ENCODE assay signal across 1 cellular context in genomic region chr6:16097382-16098171, GRCh38.
TF ChIP-seq lines count a peak whose summit lies in the region.

No MANE protein-coding gene starts in this region.

TF ChIP-seq in K562, 482 proteins besides CTCF, POLR2A, EP300 and RAD21 (continued from another document and continues in another):
- TF ChIP-seq, protein P1, sequence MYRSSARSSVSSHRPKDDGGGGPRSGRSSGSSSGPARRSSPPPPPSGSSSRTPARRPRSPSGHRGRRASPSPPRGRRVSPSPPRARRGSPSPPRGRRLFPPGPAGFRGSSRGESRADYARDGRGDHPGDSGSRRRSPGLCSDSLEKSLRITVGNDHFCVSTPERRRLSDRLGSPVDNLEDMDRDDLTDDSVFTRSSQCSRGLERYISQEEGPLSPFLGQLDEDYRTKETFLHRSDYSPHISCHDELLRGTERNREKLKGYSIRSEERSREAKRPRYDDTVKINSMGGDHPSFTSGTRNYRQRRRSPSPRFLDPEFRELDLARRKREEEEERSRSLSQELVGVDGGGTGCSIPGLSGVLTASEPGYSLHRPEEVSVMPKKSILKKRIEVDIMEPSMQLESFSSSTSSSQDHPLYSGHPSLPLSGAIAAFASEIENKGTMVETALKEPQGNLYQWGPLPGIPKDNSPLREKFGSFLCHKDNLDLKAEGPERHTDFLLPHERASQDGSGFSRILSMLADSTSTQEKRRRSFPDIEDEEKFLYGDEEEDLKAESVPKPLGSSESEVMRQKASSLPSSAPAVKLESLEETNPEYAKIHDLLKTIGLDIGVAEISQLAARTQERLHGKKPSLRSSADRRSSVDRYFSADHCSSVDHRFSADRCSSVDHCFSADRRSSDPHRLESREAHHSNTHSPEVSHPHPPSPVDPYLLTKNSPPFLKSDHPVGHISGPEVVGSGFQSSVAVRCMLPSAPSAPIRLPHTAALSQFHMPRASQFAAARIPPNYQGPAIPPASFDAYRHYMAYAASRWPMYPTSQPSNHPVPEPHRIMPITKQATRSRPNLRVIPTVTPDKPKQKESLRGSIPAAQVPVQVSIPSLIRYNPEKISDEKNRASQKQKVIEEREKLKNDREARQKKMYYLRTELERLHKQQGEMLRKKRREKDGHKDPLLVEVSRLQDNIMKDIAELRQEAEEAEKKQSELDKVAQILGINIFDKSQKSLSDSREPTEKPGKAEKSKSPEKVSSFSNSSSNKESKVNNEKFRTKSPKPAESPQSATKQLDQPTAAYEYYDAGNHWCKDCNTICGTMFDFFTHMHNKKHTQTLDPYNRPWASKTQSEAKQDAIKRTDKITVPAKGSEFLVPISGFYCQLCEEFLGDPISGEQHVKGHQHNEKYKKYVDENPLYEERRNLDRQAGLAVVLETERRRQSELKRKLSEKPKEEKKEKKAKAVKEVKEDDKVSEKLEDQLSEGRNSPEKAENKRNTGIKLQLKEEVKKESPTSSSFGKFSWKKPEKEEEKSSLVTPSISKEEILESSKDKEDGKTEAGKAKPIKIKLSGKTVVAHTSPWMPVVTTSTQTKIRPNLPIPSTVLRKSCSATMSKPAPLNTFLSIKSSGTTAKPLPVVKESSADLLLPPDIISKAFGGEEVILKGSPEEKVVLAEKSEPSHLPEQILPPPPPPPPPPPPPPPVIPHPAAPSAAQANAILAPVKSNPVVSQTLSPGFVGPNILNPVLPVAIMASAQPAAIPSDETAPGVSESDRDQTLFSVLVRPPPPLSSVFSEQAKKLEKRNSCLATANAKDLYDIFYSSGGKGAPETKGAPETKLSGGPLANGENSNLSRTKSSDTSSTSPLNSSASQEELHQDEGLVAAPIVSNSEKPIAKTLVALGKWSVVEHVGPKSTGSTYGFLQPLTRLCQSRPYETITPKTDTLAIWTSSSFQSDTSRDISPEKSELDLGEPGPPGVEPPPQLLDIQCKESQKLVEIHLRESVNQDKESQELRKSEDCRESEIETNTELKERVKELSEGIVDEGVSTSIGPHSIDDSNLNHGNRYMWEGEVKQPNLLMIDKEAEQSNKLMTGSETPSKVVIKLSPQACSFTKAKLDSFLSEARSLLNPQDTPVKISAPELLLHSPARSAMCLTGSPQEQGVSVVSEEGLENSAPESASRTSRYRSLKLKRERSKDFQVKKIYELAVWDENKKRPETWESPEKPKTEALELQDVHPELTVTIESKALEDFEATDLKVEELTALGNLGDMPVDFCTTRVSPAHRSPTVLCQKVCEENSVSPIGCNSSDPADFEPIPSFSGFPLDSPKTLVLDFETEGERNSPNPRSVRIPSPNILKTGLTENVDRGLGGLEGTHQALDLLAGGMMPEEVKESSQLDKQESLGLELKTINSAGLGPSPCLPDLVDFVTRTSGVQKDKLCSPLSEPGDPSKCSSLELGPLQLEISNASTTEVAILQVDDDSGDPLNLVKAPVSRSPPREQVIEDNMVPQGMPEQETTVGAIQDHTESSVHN (IDR thresholded peaks at IDR 0.05; ENCODE audit: borderline replicate concordance in 1 of 2, low read depth in 1 of 2) = no peak
- TF ChIP-seq FOXJ3 (CRISPR knock-in tag; IDR thresholded peaks at IDR 0.05) = no peak
- no peak for TF ChIP-seq FOSL1 (tag; conservative IDR thresholded peaks at IDR 0.05)
- no peak; the same call in 1 of the 2 replicates for TF ChIP-seq C11orf30 (IDR thresholded peaks at IDR 0.05; ENCODE audit: low read depth)
- TF ChIP-seq PCBP1 (IDR thresholded peaks at IDR 0.05; ENCODE audit: low read depth, low read length, poor library complexity, severe bottlenecking) = no peak
- no peak for TF ChIP-seq EWSR1 (IDR thresholded peaks at IDR 0.05; ENCODE audit: borderline replicate concordance, low read depth, partially characterized antibody)
- TF ChIP-seq ZNF239 (CRISPR knock-in tag; IDR thresholded peaks at IDR 0.05) = no peak
- 0 out of 2 replicates have a peak, but pooled peaks have one; percentile 19 for TF ChIP-seq ZNF316 (IDR thresholded peaks at IDR 0.05)
- TF ChIP-seq TRIM28 (IDR thresholded peaks at IDR 0.05) = peak; percentile 67
- no peak for TF ChIP-seq MTF1 (CRISPR knock-in tag; IDR thresholded peaks at IDR 0.05; ENCODE audit: borderline replicate concordance)
- no peak for TF ChIP-seq STAT6 (CRISPR knock-in tag; IDR thresholded peaks at IDR 0.05)
- no peak for TF ChIP-seq SOX6 (IDR thresholded peaks at IDR 0.05)
- no peak for TF ChIP-seq ZKSCAN3 (CRISPR knock-in tag; IDR thresholded peaks at IDR 0.05)
- no peak for TF ChIP-seq BRCA1 (IDR thresholded peaks at IDR 0.05)
- no peak for TF ChIP-seq BRCA1 (CRISPR knock-in tag; IDR thresholded peaks at IDR 0.05)
- TF ChIP-seq ZNF696 (CRISPR knock-in tag; conservative IDR thresholded peaks at IDR 0.05) = no peak
- TF ChIP-seq ZNF707 (CRISPR knock-in tag; conservative IDR thresholded peaks at IDR 0.05) = no peak
- TF ChIP-seq ZNF408 (CRISPR knock-in tag; IDR thresholded peaks at IDR 0.05; ENCODE audit: low read depth) = no peak
- TF ChIP-seq ZNF274 (IDR thresholded peaks at IDR 0.05; ENCODE audit: borderline replicate concordance, low read depth, low read length) = no peak
- no peak for TF ChIP-seq RBM39 (optimal IDR thresholded peaks at IDR 0.05; ENCODE audit: low read depth, low read length)
- TF ChIP-seq TCF3 (CRISPR knock-in tag; IDR thresholded peaks at IDR 0.05) = peak; percentile 69
- no peak for TF ChIP-seq CTCFL (IDR thresholded peaks at IDR 0.05; ENCODE audit: borderline replicate concordance, insufficient read depth, low read depth, low read length, poor library complexity, severe bottlenecking)
- no peak for TF ChIP-seq THAP7 (CRISPR knock-in tag; IDR thresholded peaks at IDR 0.05)
- no peak for TF ChIP-seq BCLAF1 (IDR thresholded peaks at IDR 0.05; ENCODE audit: borderline replicate concordance in 1 of 2, control insufficient read depth in 1 of 2, low read depth in 2 of 2, low read length in 1 of 2)
- no peak for TF ChIP-seq RB1 (IDR thresholded peaks at IDR 0.05; ENCODE audit: low read depth)
- peak; percentile 48 for TF ChIP-seq MEIS2 (IDR thresholded peaks at IDR 0.05; ENCODE audit: partially characterized antibody)
- no peak for TF ChIP-seq BRF1 (IDR thresholded peaks at IDR 0.05; ENCODE audit: borderline replicate concordance, extremely low read depth, insufficient read length)
- no peak for TF ChIP-seq OTX1 (CRISPR knock-in tag; IDR thresholded peaks at IDR 0.05)
- TF ChIP-seq HNRNPLL (IDR thresholded peaks at IDR 0.05; ENCODE audit: low read depth, low read length, poor library complexity, severe bottlenecking) = no peak
- TF ChIP-seq SIX5 (IDR thresholded peaks at IDR 0.05; ENCODE audit: borderline replicate concordance in 1 of 2, insufficient read depth in 1 of 2, low read depth in 1 of 2, low read length in 2 of 2) = no peak
- TF ChIP-seq ZNF324 (CRISPR knock-in tag; IDR thresholded peaks at IDR 0.05) = no peak
- TF ChIP-seq PYGO2 (tag; IDR thresholded peaks at IDR 0.05) = no peak
- no peak for TF ChIP-seq TCF7L2 (IDR thresholded peaks at IDR 0.05; ENCODE audit: low read depth, low read length)
- TF ChIP-seq ARID1B (IDR thresholded peaks at IDR 0.05) = peak; percentile 80
- no peak for TF ChIP-seq HNRNPUL1 (IDR thresholded peaks at IDR 0.05; ENCODE audit: low read length)
- peak; percentile 60; the same call in 1 of the 2 replicates for TF ChIP-seq EHMT2 (IDR thresholded peaks at IDR 0.05)
- TF ChIP-seq ATF1 (CRISPR knock-in tag; IDR thresholded peaks at IDR 0.05) = no peak
- no peak for TF ChIP-seq ATF1 (tag; IDR thresholded peaks at IDR 0.05)
- TF ChIP-seq, protein P2, sequence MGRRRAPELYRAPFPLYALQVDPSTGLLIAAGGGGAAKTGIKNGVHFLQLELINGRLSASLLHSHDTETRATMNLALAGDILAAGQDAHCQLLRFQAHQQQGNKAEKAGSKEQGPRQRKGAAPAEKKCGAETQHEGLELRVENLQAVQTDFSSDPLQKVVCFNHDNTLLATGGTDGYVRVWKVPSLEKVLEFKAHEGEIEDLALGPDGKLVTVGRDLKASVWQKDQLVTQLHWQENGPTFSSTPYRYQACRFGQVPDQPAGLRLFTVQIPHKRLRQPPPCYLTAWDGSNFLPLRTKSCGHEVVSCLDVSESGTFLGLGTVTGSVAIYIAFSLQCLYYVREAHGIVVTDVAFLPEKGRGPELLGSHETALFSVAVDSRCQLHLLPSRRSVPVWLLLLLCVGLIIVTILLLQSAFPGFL (CRISPR knock-in tag; IDR thresholded peaks at IDR 0.05) = no peak
- TF ChIP-seq RBM34 (IDR thresholded peaks at IDR 0.05; ENCODE audit: borderline replicate concordance, insufficient read depth, low read length) = no peak
- no peak for TF ChIP-seq TBP (optimal IDR thresholded peaks at IDR 0.05; ENCODE audit: low read depth, low read length)
- no peak for TF ChIP-seq ZNF398 (CRISPR knock-in tag; IDR thresholded peaks at IDR 0.05)
- no peak for TF ChIP-seq KAT2B (IDR thresholded peaks at IDR 0.05; ENCODE audit: low read depth, low read length)
- TF ChIP-seq SRSF7 (optimal IDR thresholded peaks at IDR 0.05; ENCODE audit: low read depth, low read length) = no peak
- TF ChIP-seq LEF1 (IDR thresholded peaks at IDR 0.05) = no peak
- no peak for TF ChIP-seq KLF6 (CRISPR knock-in tag; IDR thresholded peaks at IDR 0.05; ENCODE audit: borderline replicate concordance)
- no peak for TF ChIP-seq ZFP1 (CRISPR knock-in tag; IDR thresholded peaks at IDR 0.05)
- peak; percentile 33 for TF ChIP-seq NFIC (IDR thresholded peaks at IDR 0.05)
- TF ChIP-seq CBFB (CRISPR knock-in tag; IDR thresholded peaks at IDR 0.05) = no peak
- TF ChIP-seq ZNF583 (CRISPR knock-in tag; IDR thresholded peaks at IDR 0.05) = no peak
- TF ChIP-seq ZNF76 (CRISPR knock-in tag; IDR thresholded peaks at IDR 0.05; ENCODE audit: borderline replicate concordance) = no peak
- TF ChIP-seq MAFF (IDR thresholded peaks at IDR 0.05; ENCODE audit: low read length) = no peak
- TF ChIP-seq HNRNPL (IDR thresholded peaks at IDR 0.05; ENCODE audit: low read depth, low read length) = no peak
